16 cellular contexts compared by ENCODE assay signal in genomic region chr10:44640429-44640828, GRCh38.
DNase-seq lines count a peak whose midpoint lies in the region; ATAC-seq, FAIRE-seq and TF ChIP-seq lines count a peak whose summit lies in the region.
"Had no signal": no experiment of that assay in that cellular context is flagged by ENCODE, and none has a peak within 500 bp of the region (broad histone marks: within the 10 kb centered on the region; RNA-seq: fewer than 3 reads in every experiment).

No MANE protein-coding gene starts in this region.

- peaks cover 4 to 31% (median 17%) of the 10 kb centered on the region in 11 experiments; a peak in 17 of 22 replicates for H3K9me3 ChIP-seq in BLaER1 treated with 17β-estradiol and CSF1 and Interleukin-3, amounts not matched to agents 10 nM and 100 nM (replicated peaks in 1 of 11)
- H3K9me3 ChIP-seq in Loucy (ENCODE audit: insufficient read depth, low read depth, low read length), result no peaks in the 10 kb centered on the region
- no peaks in the 10 kb centered on the region for H3K9me3 ChIP-seq in endothelial cell of umbilical vein (replicated peaks; ENCODE audit: control insufficient read depth, insufficient read depth, low read length)
- no peaks in the 10 kb centered on the region for H3K9me3 ChIP-seq in gastrocnemius medialis

- no peak for ATAC-seq in HG02610 (IDR thresholded peaks at IDR 0.05; ENCODE audit: unreplicated experiment)
- ATAC-seq in natural killer cell treated with Interleukin-12 subunit alpha and Interleukin-12 subunit beta and Interleukin-15 and Interleukin-18, amount 100 ng/mL, for 72 hours, result no peak
- no peak for ATAC-seq in gastrocnemius medialis
- ATAC-seq: GM23338 had no signal

- no peak overlapping the region for H3K27ac Mint-ChIP-seq in natural killer cell treated with Interleukin-12 subunit alpha and Interleukin-12 subunit beta and Interleukin-15 and Interleukin-18, amount 100 ng/mL, for 72 hours
- H3K27ac Mint-ChIP-seq: GM23338, H9 had no signal

- POLR2A ChIA-PET in endothelial cell of umbilical vein (lab: Charles Lee), result no interaction called here

- no peaks in the 10 kb centered on the region for H3F3A ChIP-seq in Loucy (ENCODE audit: low read depth)

- no peaks in the 10 kb centered on the region for H3K4me1 Mint-ChIP-seq in natural killer cell treated with Interleukin-12 subunit alpha and Interleukin-12 subunit beta and Interleukin-15 and Interleukin-18, amount 100 ng/mL, for 72 hours (ENCODE audit: low read depth in 2 of 2)
- H3K4me1 Mint-ChIP-seq: GM23338, H9 had no signal

- H3K9me1 ChIP-seq in endothelial cell of umbilical vein (replicated peaks; ENCODE audit: control insufficient read depth, extremely low read depth, insufficient read depth, low read length), result no peaks in the 10 kb centered on the region

- no peaks in the 10 kb centered on the region for H3K27me3 Mint-ChIP-seq in natural killer cell treated with Interleukin-12 subunit alpha and Interleukin-12 subunit beta and Interleukin-15 and Interleukin-18, amount 100 ng/mL, for 72 hours

- BruUV-seq in endothelial cell of umbilical vein (replicated peaks; lab: Mats Ljungman, UMichigan), result no TSS peak

- no peak for TF ChIP-seq POLR2A in endothelial cell of umbilical vein (IDR thresholded peaks at IDR 0.05; ENCODE audit: low read depth, low read length)
- no peak for TF ChIP-seq POLR2A in gastrocnemius medialis (IDR thresholded peaks at IDR 0.05)

- no peak overlapping the region for H3K9ac ChIP-seq in BLaER1 treated with 17β-estradiol and CSF1 and Interleukin-3, amounts not matched to agents 10 nM and 100 nM
- no peak overlapping the region for H3K9ac ChIP-seq in Loucy (ENCODE audit: low read depth, low read length, poor library complexity, severe bottlenecking)
- no peak overlapping the region for H3K9ac ChIP-seq in endothelial cell of umbilical vein (replicated peaks; ENCODE audit: extremely low read depth, insufficient read depth, low read length)

- H3K4me3 Mint-ChIP-seq in natural killer cell treated with Interleukin-12 subunit alpha and Interleukin-12 subunit beta and Interleukin-15 and Interleukin-18, amount 100 ng/mL, for 72 hours, result no peak overlapping the region
- H3K4me3 Mint-ChIP-seq: GM23338, H9 had no signal

- H3K36me3 Mint-ChIP-seq in natural killer cell treated with Interleukin-12 subunit alpha and Interleukin-12 subunit beta and Interleukin-15 and Interleukin-18, amount 100 ng/mL, for 72 hours, result no peaks in the 10 kb centered on the region

- H2AFZ ChIP-seq in Loucy (ENCODE audit: low read length) (peak overlapping the region; percentile 14; the same call in 1 of the 2 replicates), endothelial cell of umbilical vein (ENCODE audit: low read depth, low read length) (no peak overlapping the region)
- H2AFZ ChIP-seq: GM23338 had no signal

- no peaks in the 10 kb centered on the region for H4K20me1 ChIP-seq in BLaER1 treated with 17β-estradiol and CSF1 and Interleukin-3, amounts not matched to agents 10 nM and 100 nM
- H4K20me1 ChIP-seq in Loucy (ENCODE audit: insufficient read depth, low read length, poor library complexity, severe bottlenecking) (no peaks in the 10 kb centered on the region), endothelial cell of umbilical vein (replicated peaks; ENCODE audit: control insufficient read depth, extremely low read depth, insufficient read depth, low read length) (no peaks in the 10 kb centered on the region)

- no peaks in the 10 kb centered on the region for H3K9me2 ChIP-seq in Loucy (replicated peaks; ENCODE audit: low read depth, low read length)

- CTCF ChIA-PET in endothelial cell of umbilical vein (lab: Charles Lee), result no interaction called here

- FAIRE-seq in endothelial cell of umbilical vein (lab: Jason Lieb, UNC), result no peak
- FAIRE-seq: GM12892 had no signal

- H3K79me2 ChIP-seq in Loucy (ENCODE audit: insufficient read depth, low read length) (no peaks in the 10 kb centered on the region), endothelial cell of umbilical vein (ENCODE audit: control insufficient read depth, insufficient read depth, low read length) (no peaks in the 10 kb centered on the region)

- peaks cover 0 to 15% (median 8%) of the 10 kb centered on the region in 10 experiments; a peak in 13 of 20 replicates for H3K4me1 ChIP-seq in BLaER1 treated with 17β-estradiol and CSF1 and Interleukin-3, amounts not matched to agents 10 nM and 100 nM
- H3K4me1 ChIP-seq in Loucy (ENCODE audit: insufficient read depth, low read length, poor library complexity, severe bottlenecking) (no peaks in the 10 kb centered on the region), endothelial cell of umbilical vein (ENCODE audit: control insufficient read depth, extremely low read depth, insufficient read depth, low read length) (no peaks in the 10 kb centered on the region), gastrocnemius medialis (no peaks in the 10 kb centered on the region)

- H3K9me3 Mint-ChIP-seq in natural killer cell treated with Interleukin-12 subunit alpha and Interleukin-12 subunit beta and Interleukin-15 and Interleukin-18, amount 100 ng/mL, for 72 hours, result peaks cover 7% of the 10 kb centered on the region

- intact Hi-C loops in endothelial cell of umbilical vein (cut with micrococcal nuclease) (no loop called here), gastrocnemius medialis (cut with DNase I; ENCODE audit: low total_unique reads) (no loop called here)

- in situ Hi-C loops in gastrocnemius medialis (cut with MboI; ENCODE audit: low sequenced_read_pairs in 4 of 4), result no loop called here

- DNase-seq in DMS53 treated with DMSO at 0.1 percent for 48 hours (lab: John Stamatoyannopoulos, UW; ENCODE audit: unreplicated experiment), result peak; percentile 26
- peak; percentile 4 for DNase-seq in endothelial cell of umbilical vein (ENCODE audit: low read depth, low spot score)
- DNase-seq in iPS-NIHi7 (ENCODE audit: extremely low spot score), result no peak
- DNase-seq in natural killer cell treated with Interleukin-12 subunit alpha and Interleukin-12 subunit beta and Interleukin-15 and Interleukin-18, amount 100 ng/mL, for 72 hours (ENCODE audit: low spot score), result no peak
- DNase-seq in gastrocnemius medialis, result no peak
- DNase-seq: ACHN, Calu3, DMS 273 treated with DMSO at 0.1 percent for 48 hours, DMS79 treated with DMSO at 0.1 percent for 48 hours, GDM1, H9 had no signal

- peak overlapping the region in 7 of 11 experiments; percentile 3 to 76 (median 36); a peak in 10 of 22 replicates for H3K4me2 ChIP-seq in BLaER1 treated with 17β-estradiol and CSF1 and Interleukin-3, amounts not matched to agents 10 nM and 100 nM
- H3K4me2 ChIP-seq in Loucy (ENCODE audit: low read depth, low read length, poor library complexity, severe bottlenecking) (peak overlapping the region; percentile 13), endothelial cell of umbilical vein (ENCODE audit: insufficient read depth, low read length) (no peak overlapping the region)
- H3K4me2 ChIP-seq: GM23338 had no signal

- H3K27ac ChIP-seq in BLaER1 treated with 17β-estradiol and CSF1 and Interleukin-3, amounts not matched to agents 10 nM and 100 nM, result no peak overlapping the region
- H3K27ac ChIP-seq in endothelial cell of umbilical vein (ENCODE audit: insufficient read depth, low read depth, low read length) (no peak overlapping the region), gastrocnemius medialis (no peak overlapping the region)

- dilution Hi-C loops in endothelial cell of umbilical vein (cut with MboI; ENCODE audit: extremely low pct_ligation_motif_present, low sequenced_read_pairs), result no loop called here

- TF ChIP-seq CTCF in Loucy (conservative IDR thresholded peaks at IDR 0.05; ENCODE audit: low read length) (no peak), endothelial cell of umbilical vein (IDR thresholded peaks at IDR 0.05; ENCODE audit: extremely low read depth in 1 of 2, insufficient read depth in 1 of 2, low read depth in 1 of 2, low read length in 2 of 2) (no peak), gastrocnemius medialis (IDR thresholded peaks at IDR 0.05 in 4 of 5, conservative IDR thresholded peaks at IDR 0.05 in 1 of 5) (no peak)

- H3K36me3 ChIP-seq in BLaER1 treated with 17β-estradiol and CSF1 and Interleukin-3, amounts not matched to agents 10 nM and 100 nM, result no peaks in the 10 kb centered on the region
- H3K36me3 ChIP-seq in Loucy (ENCODE audit: insufficient read depth, low read length) (no peaks in the 10 kb centered on the region), endothelial cell of umbilical vein (ENCODE audit: control insufficient read depth in 2 of 2, extremely low read depth in 1 of 2, insufficient read depth in 2 of 2, low read length in 2 of 2) (no peaks in the 10 kb centered on the region), gastrocnemius medialis (no peaks in the 10 kb centered on the region)

- H3K4me3 ChIP-seq in BLaER1 treated with 17β-estradiol and CSF1 and Interleukin-3, amounts not matched to agents 10 nM and 100 nM, result no peak overlapping the region
- H3K4me3 ChIP-seq in Loucy (ENCODE audit: low read length, poor library complexity, severe bottlenecking), result no peak overlapping the region
- no peak overlapping the region for H3K4me3 ChIP-seq in endothelial cell of umbilical vein (replicated peaks in 1 of 3; ENCODE audit: insufficient read depth in 1 of 3, low read depth in 1 of 3, low read length in 3 of 3)
- H3K4me3 ChIP-seq in gastrocnemius medialis, result no peak overlapping the region
- H3K4me3 ChIP-seq: GM23338 had no signal

- H3K27me3 ChIP-seq in BLaER1 treated with 17β-estradiol and CSF1 and Interleukin-3, amounts not matched to agents 10 nM and 100 nM, result no peaks in the 10 kb centered on the region
- H3K27me3 ChIP-seq in Loucy (ENCODE audit: insufficient read depth, low read length, poor library complexity, severe bottlenecking) (no peaks in the 10 kb centered on the region), endothelial cell of umbilical vein (ENCODE audit: control insufficient read depth in 2 of 2, insufficient read depth in 2 of 2, low read length in 2 of 2) (no peaks in the 10 kb centered on the region), gastrocnemius medialis (no peaks in the 10 kb centered on the region)

TF ChIP-seq in endothelial cell of umbilical vein, 7 proteins besides CTCF, POLR2A, EP300 and RAD21:
- TF ChIP-seq JUN (IDR thresholded peaks at IDR 0.05; ENCODE audit: borderline replicate concordance, insufficient read depth, insufficient read length, low read depth) (no peak), MYC (IDR thresholded peaks at IDR 0.05; ENCODE audit: low read depth, low read length) (no peak), POLR2AphosphoS5 (IDR thresholded peaks at IDR 0.05; ENCODE audit: insufficient read depth, low read depth, low read length) (no peak), EZH2 (IDR thresholded peaks at IDR 0.05; ENCODE audit: borderline replicate concordance, low read depth, low read length, severe bottlenecking) (no peak), FOS (IDR thresholded peaks at IDR 0.05; ENCODE audit: borderline replicate concordance, insufficient read depth, low read length) (no peak), MAX (IDR thresholded peaks at IDR 0.05; ENCODE audit: insufficient read depth, insufficient read length) (no peak), GATA2 (IDR thresholded peaks at IDR 0.05; ENCODE audit: insufficient read depth, insufficient read length, low read depth, low read length) (no peak)

Comparison
In these comparisons a context has a peak if more than half of its experiments do, and no peak if none do; other contexts are left out.
1. DNase-seq: peak in DMS53 treated with DMSO at 0.1 percent for 48 hours (single experiment) and endothelial cell of umbilical vein (single experiment); none in iPS-NIHi7 (single experiment), natural killer cell treated with Interleukin-12 subunit alpha and Interleukin-12 subunit beta and Interleukin-15 and Interleukin-18, amount 100 ng/mL, for 72 hours (single experiment) and gastrocnemius medialis (0 of 2).